ENCODE assay signal across 16 cellular contexts in genomic region chr1:45793942-45794604, GRCh38. TPM values are rescaled to one million over a fixed set of nuclear protein-coding genes. Genes with fewer than 3 reads are reported as not detected.
A peak's percentile ranks its signal among the peaks of the same experiment; 100 is the strongest.
DNase-seq lines count a peak whose midpoint lies in the region; ATAC-seq and TF ChIP-seq lines count a peak whose summit lies in the region.
"Had no signal": no experiment of that assay in that cellular context is flagged by ENCODE, and none has a peak within 500 bp of the region (broad histone marks: within the 10 kb centered on the region; RNA-seq: fewer than 3 reads in every experiment).

No MANE protein-coding gene starts in this region.

- H3F3A ChIP-seq in PC-3 (ENCODE audit: low read length, unreplicated experiment), result no peaks in the 10 kb centered on the region

- no peak; the same call in 1 of the 2 replicates for TF ChIP-seq CTCF in PC-3 (conservative IDR thresholded peaks at IDR 0.05; ENCODE audit: low read depth, low read length)

- H3K9me3 ChIP-seq in BLaER1 (no peaks in the 10 kb centered on the region), PC-3 (ENCODE audit: low read length) (no peaks in the 10 kb centered on the region)
- H3K9me3 ChIP-seq: transverse colon had no signal

- H3K79me2 ChIP-seq in PC-3 (ENCODE audit: low read length), result no peaks in the 10 kb centered on the region

- peak; percentile 69 for ATAC-seq in PC-3
- ATAC-seq in GM21390 (IDR thresholded peaks at IDR 0.05; ENCODE audit: unreplicated experiment), result no peak
- no peak for ATAC-seq in GM21360 (IDR thresholded peaks at IDR 0.05; ENCODE audit: unreplicated experiment)

- intact Hi-C loops in PC-3 (cut with micrococcal nuclease), result no loop called here

- H3K9me2 ChIP-seq in PC-3 (replicated peaks; ENCODE audit: low read length), result no peaks in the 10 kb centered on the region

- H3K9ac ChIP-seq in BLaER1 (peak overlapping the region; percentile 61), PC-3 (ENCODE audit: low read length) (no peak overlapping the region)
- H3K9ac ChIP-seq: KMS-11 had no signal

- H3K4me2 ChIP-seq in BLaER1, result peak overlapping the region; percentile 88
- H3K4me2 ChIP-seq in PC-3 (ENCODE audit: low read length), result peak overlapping the region; percentile 42; the same call in 1 of the 2 replicates
- H3K4me2 ChIP-seq: KMS-11 had no signal

- peak overlapping the region; percentile 60 for H2AFZ ChIP-seq in PC-3 (ENCODE audit: low read length)

- H3K36me3 ChIP-seq in BLaER1 (no peaks in the 10 kb centered on the region), PC-3 (ENCODE audit: low read depth, low read length) (no peaks in the 10 kb centered on the region)
- H3K36me3 ChIP-seq: transverse colon had no signal

- H3K4me3 ChIP-seq in BLaER1 (peak overlapping the region; percentile 60), PC-3 (ENCODE audit: low read length) (no peak overlapping the region)
- H3K4me3 ChIP-seq: transverse colon had no signal

- H4K20me1 ChIP-seq in BLaER1, result no peaks in the 10 kb centered on the region
- no peaks in the 10 kb centered on the region for H4K20me1 ChIP-seq in PC-3 (ENCODE audit: low read length)

- CTCF ChIA-PET in HEK293T (lab: Yijun Ruan, JAX), result no interaction called here
- CTCF ChIA-PET in PC-3 (lab: Charles Lee), result no interaction called here

- POLR2A ChIA-PET in HEK293T (lab: Yijun Ruan, JAX), result no interaction called here
- POLR2A ChIA-PET in PC-3 (lab: Charles Lee; ENCODE audit: unreplicated experiment), result no interaction called here

- no peak for DNase-seq in HEK293T (ENCODE audit: extremely low spot score)
- DNase-seq in PC-3, result peak; percentile 25
- DNase-seq in left kidney (ENCODE audit: low read depth, low spot score), result peak; percentile 9
- DNase-seq in caudate nucleus (lab: John Stamatoyannopoulos, UW), result no peak
- DNase-seq in NOMO-1 treated with DMSO at 0.1 percent for 48 hours (lab: John Stamatoyannopoulos, UW; ENCODE audit: unreplicated experiment), result no peak
- DNase-seq: activated CD4-positive, alpha-beta T cell treated with anti-CD3 and anti-CD28 coated beads for 1 hour; activated naive CD8-positive, alpha-beta T cell treated with anti-CD3 and anti-CD28 coated beads for 36 hours; central memory CD4-positive, alpha-beta T cell; kidney; NCI-H2081; stimulated activated CD4-positive, alpha-beta T cell treated with anti-CD3 and anti-CD28 coated beads, Interleukin-2, amount 100 ng/mL, for 48 hours; transverse colon had no signal

- H3K4me1 ChIP-seq in BLaER1 (peaks cover 29% of the 10 kb centered on the region), PC-3 (ENCODE audit: insufficient read depth, low read length) (no peaks in the 10 kb centered on the region)
- H3K4me1 ChIP-seq: transverse colon had no signal

- H3K27ac ChIP-seq in BLaER1 (peak overlapping the region; percentile 4; the same call in 1 of the 2 replicates), PC-3 (ENCODE audit: low read length) (no peak overlapping the region), caudate nucleus (ENCODE audit: low read depth, low read length) (no peak overlapping the region)
- H3K27ac ChIP-seq: KMS-11, transverse colon had no signal

- H3K27me3 ChIP-seq in BLaER1 (no peaks in the 10 kb centered on the region), PC-3 (ENCODE audit: low read length) (no peaks in the 10 kb centered on the region)

- BruUV-seq in PC-3 (replicated peaks; lab: Mats Ljungman, UMichigan), result no TSS peak

TF ChIP-seq in HEK293T, 16 proteins besides CTCF, POLR2A, EP300 and RAD21:
- TF ChIP-seq PKNOX1 (IDR thresholded peaks at IDR 0.05) (peak; percentile 50; the same call in 1 of the 2 replicates), FOXK2 (IDR thresholded peaks at IDR 0.05) (no peak)

RNA-seq across cellular contexts. Expression of gene MAST2, which starts 9.3 kb away (rescaled TPM):
- total RNA-seq in PC-3 (2014; rRNA removed), result 29.3 and 33.7 TPM in 2 replicates

RNA-seq across cellular contexts. Expression of gene IPP, which starts 43.6 kb away (rescaled TPM):
- 6.6 and 8.8 TPM in 2 replicates for total RNA-seq in PC-3 (2014; rRNA removed)

Comparison
In these comparisons a context has a peak if more than half of its experiments do, and no peak if none do; other contexts are left out.
1. DNase-seq: peak in PC-3 (single experiment) and left kidney (single experiment); none in HEK293T (single experiment), caudate nucleus (0 of 61) and NOMO-1 treated with DMSO at 0.1 percent for 48 hours (single experiment).